Comparison of ENCODE assay signal across 1 cellular context in the genomic region with DNA sequence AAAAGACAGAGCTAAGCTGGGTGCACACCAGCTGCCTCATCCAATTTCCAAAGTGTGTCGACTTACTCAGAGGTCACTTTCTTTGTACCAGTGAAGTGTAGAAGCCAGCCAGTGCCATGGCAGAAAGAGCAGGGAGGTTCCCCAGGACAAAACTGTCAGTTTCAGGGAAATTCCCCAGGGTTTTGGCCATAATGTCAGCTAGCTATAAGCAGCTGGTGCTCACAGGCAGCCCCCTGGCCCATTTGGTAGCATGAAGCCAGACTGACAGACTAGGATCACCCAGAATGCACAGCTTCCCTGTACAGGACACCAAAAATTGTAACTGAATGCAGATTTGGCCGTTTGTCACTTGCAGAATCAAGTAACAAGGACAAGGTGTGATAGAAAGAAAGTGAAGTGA.
TF ChIP-seq lines count a peak whose summit lies in the region.

No MANE protein-coding gene starts in this region.

TF ChIP-seq in H1, 55 proteins besides CTCF, POLR2A, EP300 and RAD21:
- TF ChIP-seq SIX5 (IDR thresholded peaks at IDR 0.05; ENCODE audit: low read depth, low read length), result no peak
- TF ChIP-seq SAP30 (IDR thresholded peaks at IDR 0.05; ENCODE audit: insufficient read depth, insufficient replicate concordance, low read length), result no peak
- no peak for TF ChIP-seq RFX5 (IDR thresholded peaks at IDR 0.05; ENCODE audit: borderline replicate concordance, low read depth, low read length)
- TF ChIP-seq GTF2F1 (IDR thresholded peaks at IDR 0.05; ENCODE audit: borderline replicate concordance, low read depth, low read length), result no peak
- no peak for TF ChIP-seq CEBPB (IDR thresholded peaks at IDR 0.05; ENCODE audit: low read depth, low read length)
- TF ChIP-seq JUN (IDR thresholded peaks at IDR 0.05; ENCODE audit: low read depth, low read length), result no peak
- TF ChIP-seq POU5F1 (IDR thresholded peaks at IDR 0.05; ENCODE audit: low read depth, low read length), result no peak
